In the genomic region with DNA sequence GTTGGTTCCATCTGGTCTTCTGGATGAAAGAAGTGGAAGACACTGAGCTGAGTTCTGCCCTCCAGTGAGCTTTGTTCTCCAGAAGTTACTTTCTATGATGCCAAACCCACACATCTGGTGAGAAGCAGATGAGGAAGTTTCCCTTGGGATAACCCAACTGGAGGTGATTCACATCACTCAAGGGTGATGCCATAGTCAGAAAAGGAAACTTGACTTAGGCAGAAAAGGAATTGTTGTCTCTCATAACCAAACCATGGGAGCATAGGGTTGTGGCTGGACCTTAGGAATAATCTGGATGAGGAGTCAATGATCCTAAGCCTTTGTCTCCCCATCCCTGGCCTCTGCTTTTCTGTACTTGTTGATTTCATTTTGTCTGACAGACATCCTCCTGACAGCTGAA, we compare ENCODE assay signal across 1 cellular context.
TF ChIP-seq lines count a peak whose summit lies in the region.

No MANE protein-coding gene starts in this region.

TF ChIP-seq in GM12878, 131 proteins besides CTCF, POLR2A, EP300 and RAD21 (continued from another document):
- TF ChIP-seq POLR2AphosphoS5 (IDR thresholded peaks at IDR 0.05; ENCODE audit: low read length) (no peak), EED (IDR thresholded peaks at IDR 0.05; ENCODE audit: low read depth) (peak; percentile 60), HDAC2 (IDR thresholded peaks at IDR 0.05) (no peak), BACH1 (IDR thresholded peaks at IDR 0.05; ENCODE audit: borderline replicate concordance) (no peak), SPI1 (IDR thresholded peaks at IDR 0.05; ENCODE audit: borderline replicate concordance, insufficient read depth, low read depth, low read length) (no peak), RB1 (IDR thresholded peaks at IDR 0.05; ENCODE audit: borderline replicate concordance) (no peak), ETV6 (conservative IDR thresholded peaks at IDR 0.05 in 1 of 2, IDR thresholded peaks at IDR 0.05 in 1 of 2; ENCODE audit: borderline replicate concordance in 1 of 2, low read depth in 1 of 2) (no peak), TARDBP (IDR thresholded peaks at IDR 0.05; ENCODE audit: borderline replicate concordance) (no peak), ZSCAN29 (IDR thresholded peaks at IDR 0.05) (no peak), RBBP5 (conservative IDR thresholded peaks at IDR 0.05) (no peak), NRF1 (conservative IDR thresholded peaks at IDR 0.05; ENCODE audit: low read depth, low read length) (no peak), TCF3 (IDR thresholded peaks at IDR 0.05; ENCODE audit: borderline replicate concordance, insufficient read depth, low read depth, low read length) (no peak), HDGF (IDR thresholded peaks at IDR 0.05) (no peak), IKZF2 (IDR thresholded peaks at IDR 0.05) (peak; percentile 71 to 72; a peak in 3 of 4 replicates), HDAC6 (IDR thresholded peaks at IDR 0.05; ENCODE audit: unreplicated experiment) (no peak), IKZF1 (conservative IDR thresholded peaks at IDR 0.05) (peak; percentile 55), ZNF622 (IDR thresholded peaks at IDR 0.05) (no peak), SMARCA5 (IDR thresholded peaks at IDR 0.05) (no peak), YY1 (IDR thresholded peaks at IDR 0.05; ENCODE audit: low read depth, low read length) (no peak), KLF5 (IDR thresholded peaks at IDR 0.05; ENCODE audit: partially characterized antibody) (no peak), CHD2 (IDR thresholded peaks at IDR 0.05; ENCODE audit: borderline replicate concordance, low read depth, low read length) (no peak)
- TF ChIP-seq, protein P1, sequence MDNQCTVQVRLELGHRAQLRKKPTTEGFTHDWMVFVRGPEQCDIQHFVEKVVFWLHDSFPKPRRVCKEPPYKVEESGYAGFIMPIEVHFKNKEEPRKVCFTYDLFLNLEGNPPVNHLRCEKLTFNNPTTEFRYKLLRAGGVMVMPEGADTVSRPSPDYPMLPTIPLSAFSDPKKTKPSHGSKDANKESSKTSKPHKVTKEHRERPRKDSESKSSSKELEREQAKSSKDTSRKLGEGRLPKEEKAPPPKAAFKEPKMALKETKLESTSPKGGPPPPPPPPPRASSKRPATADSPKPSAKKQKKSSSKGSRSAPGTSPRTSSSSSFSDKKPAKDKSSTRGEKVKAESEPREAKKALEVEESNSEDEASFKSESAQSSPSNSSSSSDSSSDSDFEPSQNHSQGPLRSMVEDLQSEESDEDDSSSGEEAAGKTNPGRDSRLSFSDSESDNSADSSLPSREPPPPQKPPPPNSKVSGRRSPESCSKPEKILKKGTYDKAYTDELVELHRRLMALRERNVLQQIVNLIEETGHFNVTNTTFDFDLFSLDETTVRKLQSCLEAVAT (IDR thresholded peaks at IDR 0.05) = no peak
- TF ChIP-seq, protein P2, sequence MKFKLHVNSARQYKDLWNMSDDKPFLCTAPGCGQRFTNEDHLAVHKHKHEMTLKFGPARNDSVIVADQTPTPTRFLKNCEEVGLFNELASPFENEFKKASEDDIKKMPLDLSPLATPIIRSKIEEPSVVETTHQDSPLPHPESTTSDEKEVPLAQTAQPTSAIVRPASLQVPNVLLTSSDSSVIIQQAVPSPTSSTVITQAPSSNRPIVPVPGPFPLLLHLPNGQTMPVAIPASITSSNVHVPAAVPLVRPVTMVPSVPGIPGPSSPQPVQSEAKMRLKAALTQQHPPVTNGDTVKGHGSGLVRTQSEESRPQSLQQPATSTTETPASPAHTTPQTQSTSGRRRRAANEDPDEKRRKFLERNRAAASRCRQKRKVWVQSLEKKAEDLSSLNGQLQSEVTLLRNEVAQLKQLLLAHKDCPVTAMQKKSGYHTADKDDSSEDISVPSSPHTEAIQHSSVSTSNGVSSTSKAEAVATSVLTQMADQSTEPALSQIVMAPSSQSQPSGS (IDR thresholded peaks at IDR 0.05; ENCODE audit: low read length) = no peak
- TF ChIP-seq, protein P3, sequence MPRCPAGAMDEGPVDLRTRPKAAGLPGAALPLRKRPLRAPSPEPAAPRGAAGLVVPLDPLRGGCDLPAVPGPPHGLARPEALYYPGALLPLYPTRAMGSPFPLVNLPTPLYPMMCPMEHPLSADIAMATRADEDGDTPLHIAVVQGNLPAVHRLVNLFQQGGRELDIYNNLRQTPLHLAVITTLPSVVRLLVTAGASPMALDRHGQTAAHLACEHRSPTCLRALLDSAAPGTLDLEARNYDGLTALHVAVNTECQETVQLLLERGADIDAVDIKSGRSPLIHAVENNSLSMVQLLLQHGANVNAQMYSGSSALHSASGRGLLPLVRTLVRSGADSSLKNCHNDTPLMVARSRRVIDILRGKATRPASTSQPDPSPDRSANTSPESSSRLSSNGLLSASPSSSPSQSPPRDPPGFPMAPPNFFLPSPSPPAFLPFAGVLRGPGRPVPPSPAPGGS (IDR thresholded peaks at IDR 0.05; ENCODE audit: borderline replicate concordance, insufficient read depth, low read depth, low read length, poor library complexity, severe bottlenecking) = no peak
- TF ChIP-seq, protein P4, sequence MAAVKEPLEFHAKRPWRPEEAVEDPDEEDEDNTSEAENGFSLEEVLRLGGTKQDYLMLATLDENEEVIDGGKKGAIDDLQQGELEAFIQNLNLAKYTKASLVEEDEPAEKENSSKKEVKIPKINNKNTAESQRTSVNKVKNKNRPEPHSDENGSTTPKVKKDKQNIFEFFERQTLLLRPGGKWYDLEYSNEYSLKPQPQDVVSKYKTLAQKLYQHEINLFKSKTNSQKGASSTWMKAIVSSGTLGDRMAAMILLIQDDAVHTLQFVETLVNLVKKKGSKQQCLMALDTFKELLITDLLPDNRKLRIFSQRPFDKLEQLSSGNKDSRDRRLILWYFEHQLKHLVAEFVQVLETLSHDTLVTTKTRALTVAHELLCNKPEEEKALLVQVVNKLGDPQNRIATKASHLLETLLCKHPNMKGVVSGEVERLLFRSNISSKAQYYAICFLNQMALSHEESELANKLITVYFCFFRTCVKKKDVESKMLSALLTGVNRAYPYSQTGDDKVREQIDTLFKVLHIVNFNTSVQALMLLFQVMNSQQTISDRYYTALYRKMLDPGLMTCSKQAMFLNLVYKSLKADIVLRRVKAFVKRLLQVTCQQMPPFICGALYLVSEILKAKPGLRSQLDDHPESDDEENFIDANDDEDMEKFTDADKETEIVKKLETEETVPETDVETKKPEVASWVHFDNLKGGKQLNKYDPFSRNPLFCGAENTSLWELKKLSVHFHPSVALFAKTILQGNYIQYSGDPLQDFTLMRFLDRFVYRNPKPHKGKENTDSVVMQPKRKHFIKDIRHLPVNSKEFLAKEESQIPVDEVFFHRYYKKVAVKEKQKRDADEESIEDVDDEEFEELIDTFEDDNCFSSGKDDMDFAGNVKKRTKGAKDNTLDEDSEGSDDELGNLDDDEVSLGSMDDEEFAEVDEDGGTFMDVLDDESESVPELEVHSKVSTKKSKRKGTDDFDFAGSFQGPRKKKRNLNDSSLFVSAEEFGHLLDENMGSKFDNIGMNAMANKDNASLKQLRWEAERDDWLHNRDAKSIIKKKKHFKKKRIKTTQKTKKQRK (IDR thresholded peaks at IDR 0.05; ENCODE audit: low read depth, low read length) = no peak
- TF ChIP-seq, protein P5, sequence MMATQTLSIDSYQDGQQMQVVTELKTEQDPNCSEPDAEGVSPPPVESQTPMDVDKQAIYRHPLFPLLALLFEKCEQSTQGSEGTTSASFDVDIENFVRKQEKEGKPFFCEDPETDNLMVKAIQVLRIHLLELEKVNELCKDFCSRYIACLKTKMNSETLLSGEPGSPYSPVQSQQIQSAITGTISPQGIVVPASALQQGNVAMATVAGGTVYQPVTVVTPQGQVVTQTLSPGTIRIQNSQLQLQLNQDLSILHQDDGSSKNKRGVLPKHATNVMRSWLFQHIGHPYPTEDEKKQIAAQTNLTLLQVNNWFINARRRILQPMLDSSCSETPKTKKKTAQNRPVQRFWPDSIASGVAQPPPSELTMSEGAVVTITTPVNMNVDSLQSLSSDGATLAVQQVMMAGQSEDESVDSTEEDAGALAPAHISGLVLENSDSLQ (IDR thresholded peaks at IDR 0.05) = 0 out of 2 replicates have a peak, but pooled peaks have one; percentile 8
